ENCODE assay signal across 1 cellular context in the genomic region with DNA sequence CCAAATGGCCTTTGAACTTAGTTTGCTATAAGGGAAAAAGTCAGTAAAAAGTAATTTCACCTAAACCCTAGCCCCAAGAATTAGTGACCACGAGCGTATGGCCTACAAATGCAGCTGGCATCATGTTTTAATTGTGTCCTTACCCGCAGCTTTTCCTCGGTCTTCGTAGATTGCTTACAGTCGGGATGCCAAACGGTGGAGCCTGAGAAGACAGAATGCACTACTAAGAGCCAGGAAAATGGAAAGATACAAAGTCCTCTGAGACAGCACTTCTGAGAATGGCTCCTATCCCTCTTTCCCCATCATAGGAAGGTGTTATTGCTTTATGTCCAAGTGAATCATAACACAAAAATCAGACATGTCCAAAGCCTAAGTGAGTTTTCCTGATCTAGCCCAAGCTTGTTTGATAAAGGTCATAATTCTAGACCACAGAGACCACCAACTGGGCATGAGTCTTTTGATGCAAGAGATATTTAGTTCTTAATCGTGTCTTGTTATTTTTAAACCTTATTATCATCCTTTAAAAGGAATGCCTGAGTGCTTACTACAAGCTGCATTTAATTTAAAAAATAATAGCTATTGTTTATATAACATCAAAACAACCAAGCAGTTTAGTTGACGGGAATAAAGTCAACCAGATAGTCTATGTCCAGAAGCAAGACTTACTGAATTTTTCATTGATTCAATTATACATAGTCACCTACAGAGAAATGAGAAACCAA.
TF ChIP-seq lines count a peak whose summit lies in the region.

No MANE protein-coding gene starts in this region.

TF ChIP-seq in SK-N-SH treated with all-trans-retinoic acid at 6 μM for 48 hours, 23 proteins besides CTCF, POLR2A, EP300 and RAD21 (continued from another document):
- TF ChIP-seq ZNF565 (CRISPR knock-in tag; conservative IDR thresholded peaks at IDR 0.05; ENCODE audit: low read depth) = no peak
- TF ChIP-seq ZNF8 (CRISPR knock-in tag; IDR thresholded peaks at IDR 0.05) = no peak
- TF ChIP-seq ISL1 (CRISPR knock-in tag; IDR thresholded peaks at IDR 0.05) = peak; percentile 87
- TF ChIP-seq RARB (CRISPR knock-in tag; IDR thresholded peaks at IDR 0.05) = no peak
- no peak for TF ChIP-seq CSDC2 (CRISPR knock-in tag; IDR thresholded peaks at IDR 0.05)
- no peak for TF ChIP-seq TOX (CRISPR knock-in tag; IDR thresholded peaks at IDR 0.05; ENCODE audit: borderline replicate concordance)
- no peak for TF ChIP-seq ZNF70 (CRISPR knock-in tag; IDR thresholded peaks at IDR 0.05)
- TF ChIP-seq SNAI2 (CRISPR knock-in tag; IDR thresholded peaks at IDR 0.05) = no peak
- no peak for TF ChIP-seq BACH2 (CRISPR knock-in tag; IDR thresholded peaks at IDR 0.05; ENCODE audit: borderline replicate concordance)
